Comparison of ENCODE assay signal across 1 cellular context in the genomic region with DNA sequence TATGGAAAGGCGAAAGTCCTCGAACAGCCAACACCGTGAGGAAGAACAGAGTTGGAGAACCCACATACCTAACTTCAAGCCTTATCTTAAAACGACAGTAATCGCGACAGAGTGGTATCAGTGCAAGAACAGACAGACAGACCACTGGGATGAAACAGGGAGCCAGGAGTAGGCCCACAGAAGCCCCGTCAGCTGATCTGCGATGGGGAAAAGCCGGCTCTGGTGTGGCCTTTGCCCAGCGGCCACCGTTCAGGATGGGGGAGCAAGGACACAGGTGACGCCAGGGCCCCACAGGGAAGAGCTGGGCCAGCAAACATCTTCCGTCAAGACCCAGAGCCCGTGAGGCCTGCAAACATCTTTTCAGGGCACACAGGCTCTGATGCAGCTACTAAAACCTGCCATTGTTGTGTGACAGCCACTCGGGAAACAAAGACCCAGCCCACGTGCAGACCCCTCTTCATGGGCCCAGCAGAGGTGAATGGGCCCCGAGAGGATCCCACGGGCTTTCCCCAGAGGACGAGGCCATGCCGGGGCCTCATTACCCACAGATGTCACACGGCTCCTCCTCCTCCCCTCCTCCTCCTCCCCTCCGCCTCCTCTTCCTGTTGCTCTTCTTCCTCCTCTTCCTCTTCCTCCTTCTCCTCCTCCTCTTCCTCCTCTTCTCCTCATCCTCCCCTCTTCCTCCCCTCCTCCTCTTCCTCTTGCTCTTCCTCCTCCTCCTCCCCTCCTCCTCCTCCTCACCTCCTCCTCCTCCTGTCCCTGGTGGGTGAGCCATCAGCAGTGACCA.
TF ChIP-seq lines count a peak whose summit lies in the region.

No MANE protein-coding gene starts in this region.

TF ChIP-seq in K562, 482 proteins besides CTCF, POLR2A, EP300 and RAD21 (continued from another document and continues in another):
- TF ChIP-seq HMGXB4 (CRISPR knock-in tag; IDR thresholded peaks at IDR 0.05): no peak
- TF ChIP-seq RUNX1 (IDR thresholded peaks at IDR 0.05; ENCODE audit: low read depth): no peak
- no peak for TF ChIP-seq ZBTB40 (IDR thresholded peaks at IDR 0.05)
- no peak for TF ChIP-seq ZBTB40 (CRISPR knock-in tag; IDR thresholded peaks at IDR 0.05)
- no peak for TF ChIP-seq RBM39 (optimal IDR thresholded peaks at IDR 0.05; ENCODE audit: low read depth, low read length)
- TF ChIP-seq KAT2B (IDR thresholded peaks at IDR 0.05; ENCODE audit: low read depth, low read length): no peak
- TF ChIP-seq ZBTB7A (IDR thresholded peaks at IDR 0.05; ENCODE audit: borderline replicate concordance, control insufficient read depth, low read depth, low read length): peak; percentile 20; the same call in 1 of the 2 replicates
- no peak for TF ChIP-seq GTF2E2 (tag; IDR thresholded peaks at IDR 0.05)
- TF ChIP-seq ZNF780A (CRISPR knock-in tag; IDR thresholded peaks at IDR 0.05): no peak
- peak; percentile 23; the same call in 1 of the 2 replicates for TF ChIP-seq ZNF583 (CRISPR knock-in tag; IDR thresholded peaks at IDR 0.05)
- TF ChIP-seq HDGF (IDR thresholded peaks at IDR 0.05): peak; percentile 63; the same call in 1 of the 2 replicates
- TF ChIP-seq SNRNP70 (optimal IDR thresholded peaks at IDR 0.05; ENCODE audit: low read depth, low read length): no peak
- no peak; a peak in 1 of 4 replicates for TF ChIP-seq TRIM24 (IDR thresholded peaks at IDR 0.05)
- TF ChIP-seq YBX1 (IDR thresholded peaks at IDR 0.05): no peak
- TF ChIP-seq FOSL1 (tag; conservative IDR thresholded peaks at IDR 0.05): no peak
- TF ChIP-seq MAFG (tag; conservative IDR thresholded peaks at IDR 0.05): no peak
- no peak for TF ChIP-seq SRSF3 (IDR thresholded peaks at IDR 0.05; ENCODE audit: insufficient read depth, low read length)
- TF ChIP-seq NR4A1 (CRISPR knock-in tag; IDR thresholded peaks at IDR 0.05): no peak
- 0 out of 2 replicates have a peak, but pooled peaks have one; percentile 17 for TF ChIP-seq NR4A1 (tag; IDR thresholded peaks at IDR 0.05)
- no peak for TF ChIP-seq SMC3 (conservative IDR thresholded peaks at IDR 0.05; ENCODE audit: insufficient read depth, low read depth, low read length)
- TF ChIP-seq ZNF699 (CRISPR knock-in tag; IDR thresholded peaks at IDR 0.05; ENCODE audit: insufficient replicate concordance): no peak
- TF ChIP-seq MAFK (IDR thresholded peaks at IDR 0.05; ENCODE audit: low read length): no peak
- no peak for TF ChIP-seq SMAD1 (IDR thresholded peaks at IDR 0.05; ENCODE audit: low read depth, low read length, partially characterized antibody)
- TF ChIP-seq, protein P1, sequence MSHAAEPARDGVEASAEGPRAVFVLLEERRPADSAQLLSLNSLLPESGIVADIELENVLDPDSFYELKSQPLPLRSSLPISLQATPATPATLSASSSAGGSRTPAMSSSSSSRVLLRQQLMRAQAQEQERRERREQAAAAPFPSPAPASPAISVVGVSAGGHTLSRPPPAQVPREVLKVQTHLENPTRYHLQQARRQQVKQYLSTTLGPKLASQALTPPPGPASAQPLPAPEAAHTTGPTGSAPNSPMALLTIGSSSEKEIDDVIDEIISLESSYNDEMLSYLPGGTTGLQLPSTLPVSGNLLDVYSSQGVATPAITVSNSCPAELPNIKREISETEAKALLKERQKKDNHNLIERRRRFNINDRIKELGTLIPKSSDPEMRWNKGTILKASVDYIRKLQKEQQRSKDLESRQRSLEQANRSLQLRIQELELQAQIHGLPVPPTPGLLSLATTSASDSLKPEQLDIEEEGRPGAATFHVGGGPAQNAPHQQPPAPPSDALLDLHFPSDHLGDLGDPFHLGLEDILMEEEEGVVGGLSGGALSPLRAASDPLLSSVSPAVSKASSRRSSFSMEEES (CRISPR knock-in tag; IDR thresholded peaks at IDR 0.05): no peak
- TF ChIP-seq COPS2 (conservative IDR thresholded peaks at IDR 0.05): no peak
- TF ChIP-seq, protein P2, sequence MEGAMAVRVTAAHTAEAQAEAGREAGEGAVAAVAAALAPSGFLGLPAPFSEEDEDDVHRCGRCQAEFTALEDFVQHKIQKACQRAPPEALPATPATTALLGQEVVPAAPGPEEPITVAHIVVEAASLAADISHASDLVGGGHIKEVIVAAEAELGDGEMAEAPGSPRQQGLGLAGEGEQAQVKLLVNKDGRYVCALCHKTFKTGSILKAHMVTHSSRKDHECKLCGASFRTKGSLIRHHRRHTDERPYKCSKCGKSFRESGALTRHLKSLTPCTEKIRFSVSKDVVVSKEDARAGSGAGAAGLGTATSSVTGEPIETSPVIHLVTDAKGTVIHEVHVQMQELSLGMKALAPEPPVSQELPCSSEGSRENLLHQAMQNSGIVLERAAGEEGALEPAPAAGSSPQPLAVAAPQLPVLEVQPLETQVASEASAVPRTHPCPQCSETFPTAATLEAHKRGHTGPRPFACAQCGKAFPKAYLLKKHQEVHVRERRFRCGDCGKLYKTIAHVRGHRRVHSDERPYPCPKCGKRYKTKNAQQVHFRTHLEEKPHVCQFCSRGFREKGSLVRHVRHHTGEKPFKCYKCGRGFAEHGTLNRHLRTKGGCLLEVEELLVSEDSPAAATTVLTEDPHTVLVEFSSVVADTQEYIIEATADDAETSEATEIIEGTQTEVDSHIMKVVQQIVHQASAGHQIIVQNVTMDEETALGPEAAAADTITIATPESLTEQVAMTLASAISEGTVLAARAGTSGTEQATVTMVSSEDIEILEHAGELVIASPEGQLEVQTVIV (CRISPR knock-in tag; IDR thresholded peaks at IDR 0.05; ENCODE audit: borderline replicate concordance): no peak
- no peak for TF ChIP-seq ZNF57 (CRISPR knock-in tag; IDR thresholded peaks at IDR 0.05)
- no peak for TF ChIP-seq KLF6 (CRISPR knock-in tag; IDR thresholded peaks at IDR 0.05; ENCODE audit: borderline replicate concordance)
- no peak for TF ChIP-seq TARDBP (IDR thresholded peaks at IDR 0.05)
- TF ChIP-seq THRA (IDR thresholded peaks at IDR 0.05): no peak
- TF ChIP-seq, protein P3, sequence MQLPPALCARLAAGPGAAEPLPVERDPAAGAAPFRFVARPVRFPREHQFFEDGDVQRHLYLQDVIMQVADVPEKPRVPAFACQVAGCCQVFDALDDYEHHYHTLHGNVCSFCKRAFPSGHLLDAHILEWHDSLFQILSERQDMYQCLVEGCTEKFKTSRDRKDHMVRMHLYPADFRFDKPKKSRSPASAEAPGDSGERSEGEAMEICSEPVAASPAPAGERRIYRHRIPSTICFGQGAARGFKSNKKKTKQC (CRISPR knock-in tag; IDR thresholded peaks at IDR 0.05): no peak
- no peak for TF ChIP-seq POLR3A (IDR thresholded peaks at IDR 0.05; ENCODE audit: borderline replicate concordance, extremely low read depth, insufficient read depth, insufficient read length)
- no peak for TF ChIP-seq CSDE1 (IDR thresholded peaks at IDR 0.05)
- TF ChIP-seq TEAD4 (IDR thresholded peaks at IDR 0.05; ENCODE audit: low read length): peak; percentile 78
- no peak for TF ChIP-seq TEAD4 (CRISPR knock-in tag; IDR thresholded peaks at IDR 0.05; ENCODE audit: borderline replicate concordance)
- no peak for TF ChIP-seq CAMTA2 (CRISPR knock-in tag; conservative IDR thresholded peaks at IDR 0.05)
- TF ChIP-seq, protein P4, sequence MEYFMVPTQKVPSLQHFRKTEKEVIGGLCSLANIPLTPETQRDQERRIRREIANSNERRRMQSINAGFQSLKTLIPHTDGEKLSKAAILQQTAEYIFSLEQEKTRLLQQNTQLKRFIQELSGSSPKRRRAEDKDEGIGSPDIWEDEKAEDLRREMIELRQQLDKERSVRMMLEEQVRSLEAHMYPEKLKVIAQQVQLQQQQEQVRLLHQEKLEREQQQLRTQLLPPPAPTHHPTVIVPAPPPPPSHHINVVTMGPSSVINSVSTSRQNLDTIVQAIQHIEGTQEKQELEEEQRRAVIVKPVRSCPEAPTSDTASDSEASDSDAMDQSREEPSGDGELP (CRISPR knock-in tag; IDR thresholded peaks at IDR 0.05; ENCODE audit: borderline replicate concordance): peak; percentile 64
- peak; percentile 40; the same call in 1 of the 2 replicates for TF ChIP-seq POLR2AphosphoS5 (IDR thresholded peaks at IDR 0.05; ENCODE audit: control insufficient read depth, insufficient read depth, low read depth, low read length)
- no peak for TF ChIP-seq ZC3H8 (IDR thresholded peaks at IDR 0.05)
- no peak for TF ChIP-seq ZNF354B (CRISPR knock-in tag; IDR thresholded peaks at IDR 0.05)
- TF ChIP-seq, protein P5, sequence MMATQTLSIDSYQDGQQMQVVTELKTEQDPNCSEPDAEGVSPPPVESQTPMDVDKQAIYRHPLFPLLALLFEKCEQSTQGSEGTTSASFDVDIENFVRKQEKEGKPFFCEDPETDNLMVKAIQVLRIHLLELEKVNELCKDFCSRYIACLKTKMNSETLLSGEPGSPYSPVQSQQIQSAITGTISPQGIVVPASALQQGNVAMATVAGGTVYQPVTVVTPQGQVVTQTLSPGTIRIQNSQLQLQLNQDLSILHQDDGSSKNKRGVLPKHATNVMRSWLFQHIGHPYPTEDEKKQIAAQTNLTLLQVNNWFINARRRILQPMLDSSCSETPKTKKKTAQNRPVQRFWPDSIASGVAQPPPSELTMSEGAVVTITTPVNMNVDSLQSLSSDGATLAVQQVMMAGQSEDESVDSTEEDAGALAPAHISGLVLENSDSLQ (IDR thresholded peaks at IDR 0.05): peak; percentile 18
- no peak for TF ChIP-seq JUN (IDR thresholded peaks at IDR 0.05; ENCODE audit: borderline replicate concordance, low read depth, low read length)
- TF ChIP-seq JUN (CRISPR knock-in tag; IDR thresholded peaks at IDR 0.05; ENCODE audit: borderline replicate concordance): no peak
- TF ChIP-seq ZNF696 (CRISPR knock-in tag; conservative IDR thresholded peaks at IDR 0.05): no peak
